In genomic region chr11:69642913-69643632, GRCh38 we compare ENCODE assay signal across 8 cellular contexts. TPM values are rescaled to one million over a fixed set of nuclear protein-coding genes. Genes with fewer than 3 reads are reported as not detected.
DNase-seq lines count a peak whose midpoint lies in the region; ATAC-seq and TF ChIP-seq lines count a peak whose summit lies in the region.

No MANE protein-coding gene starts in this region.

- H3K4me3 ChIP-seq in AG09309 (ENCODE audit: control insufficient read depth, low read depth, low read length) (peak overlapping the region; percentile 73), adrenal gland (peak overlapping the region; percentile 65 to 73 (median 70)), right atrium auricular region (peak overlapping the region; percentile 79 to 80), psoas muscle (peak overlapping the region; percentile 75)

- 0 to 2% (median 1%) methylated on average over 25 to 81 of the region's 81 CpGs for WGBS in adrenal gland, 4 donors
- 1% methylated on average over 48 to 81 of the region's 81 CpGs for whole genome bisulfite sequencing in psoas muscle, 3 donors

- peak overlapping the region in 4 of 5 donors; percentile 64 to 88 (median 82) for H3K27ac ChIP-seq in adrenal gland
- peak overlapping the region; percentile 94 to 97 for H3K27ac ChIP-seq in right atrium auricular region
- no peak overlapping the region for H3K27ac ChIP-seq in psoas muscle

- H3K9me3 ChIP-seq in adrenal gland (replicated peaks in 1 of 3) (no peaks in the 10 kb centered on the region), right atrium auricular region (no peaks in the 10 kb centered on the region), psoas muscle (no peaks in the 10 kb centered on the region)

- TF ChIP-seq CTCF in AG09309 (IDR thresholded peaks at IDR 0.05; ENCODE audit: control insufficient read depth, insufficient read depth, low read depth, low read length, missing control alignments) = peak; percentile 68
- TF ChIP-seq CTCF in adrenal gland (IDR thresholded peaks at IDR 0.05) = peak; percentile 61 to 98 (median 85)
- peak; percentile 81 to 97 for TF ChIP-seq CTCF in right atrium auricular region (IDR thresholded peaks at IDR 0.05)
- peak; percentile 92 for TF ChIP-seq CTCF in psoas muscle (IDR thresholded peaks at IDR 0.05)

- intact Hi-C loops in adrenal gland (cut with DNase I) (loop anchor here (2.0 to 5.0 kb wide), 4 partner anchors 346 to 721 kb away; partner anchors contain the start of gene MYEOV (in 1 of the 2)), psoas muscle (cut with DNase I) (loop anchor here (1.0 to 10.0 kb wide), 4 partner anchors 196 to 542 kb away; partner anchors contain the start of gene MYEOV (in 1 of the 2))

- TF ChIP-seq POLR2A in adrenal gland (IDR thresholded peaks at IDR 0.05) = peak; percentile 26 to 58

- H3K4me1 ChIP-seq in adrenal gland (replicated peaks in 1 of 2) = peaks cover 32 to 47% of the 10 kb centered on the region in 2 donors
- H3K4me1 ChIP-seq in right atrium auricular region = peaks cover 0 to 67% of the 10 kb centered on the region in 2 donors
- peaks cover 20% of the 10 kb centered on the region for H3K4me1 ChIP-seq in psoas muscle

- H3K27me3 ChIP-seq in adrenal gland = no peaks in the 10 kb centered on the region
- H3K27me3 ChIP-seq in right atrium auricular region = no peaks in the 10 kb centered on the region
- H3K27me3 ChIP-seq in psoas muscle (ENCODE audit: insufficient read depth in 3 of 3, low read length in 2 of 3) = peaks cover 0 to 79% (median 19%) of the 10 kb centered on the region in 3 donors

- DNase-seq in AG09309 (ENCODE audit: low read depth) = no peak
- peak; percentile 77 for DNase-seq in LoVo (ENCODE audit: low spot score)
- DNase-seq in T-helper 1 cell = peak; percentile 44 to 73 (median 65)
- peak; percentile 73 to 89 (median 82) for DNase-seq in adrenal gland
- peak; percentile 79 for DNase-seq in right atrium auricular region (ENCODE audit: low spot score)
- DNase-seq in psoas muscle = peak; percentile 78 to 84
- peak; percentile 78 for DNase-seq in ureter (ENCODE audit: low spot score)

- H3K36me3 ChIP-seq in adrenal gland (replicated peaks in 1 of 2) (peaks cover 0 to 15% of the 10 kb centered on the region in 2 donors), right atrium auricular region (peaks cover 9% of the 10 kb centered on the region), psoas muscle (ENCODE audit: insufficient read depth in 1 of 2, low read depth in 1 of 2) (no peaks in the 10 kb centered on the region)

- ATAC-seq in GM19025 (IDR thresholded peaks at IDR 0.05; ENCODE audit: low read depth, unreplicated experiment) (peak; percentile 63), psoas muscle (peak; percentile 76 to 86 (median 84))

RNA-seq across cellular contexts. Expression of gene CCND1, which starts 2.1 kb away (rescaled TPM):
- total RNA-seq in adrenal gland (100 to 1,000 TPM in 4 of 8 donors, 10 to 100 TPM in 4; 74.3 to 149 (median 103) TPM), right atrium auricular region (100 to 1,000 TPM in 1 of 2 donors, 10 to 100 TPM in 1; 91.8 to 101 TPM), psoas muscle (10 to 100 TPM in 1 of 4 donors, 1 to 10 TPM in 3; 6.5 to 11.3 (median 7.9) TPM), ureter (203 TPM)
- polyA plus RNA-seq in adrenal gland (10 to 100 TPM; 12.1 to 42.9 (median 29.5) TPM), psoas muscle (1 to 10 TPM; 1.8 to 2.2 (median 1.8) TPM)

RNA-seq across cellular contexts. Expression of gene LTO1, which starts 32.1 kb away (rescaled TPM):
- total RNA-seq in adrenal gland (10 to 100 TPM; 10.9 to 41.3 (median 22.7) TPM), right atrium auricular region (1 to 10 TPM; 4.7 to 6.0 TPM), psoas muscle (10 to 100 TPM in 1 of 4 donors, 1 to 10 TPM in 3; 8.5 to 15.5 (median 8.7) TPM), ureter (42.1 TPM)
- polyA plus RNA-seq in adrenal gland (10 to 100 TPM; 23.0 to 52.5 (median 38.4) TPM), psoas muscle (10 to 100 TPM in 2 of 3 donors, 1 to 10 TPM in 1; 9.2 to 28.1 (median 21.0) TPM)

Comparison
In these comparisons a context has a peak if more than half of its experiments do, and no peak if none do; other contexts are left out.
1. RNA of gene CCND1, which starts 2.1 kb away (total RNA-seq): 203 TPM in ureter (single experiment), 74.3 to 149 TPM in adrenal gland and 91.8 to 101 TPM in right atrium auricular region; 6.5 to 11.3 TPM in psoas muscle; every median in the first group is over 4 times any median in the second.
2. Peak in every context shown above with its lines, with median percentiles within 50 percentile points of each other: H3K4me3 ChIP-seq and CTCF ChIP-seq.